ENCODE assay signal across 8 cellular contexts in the genomic region with DNA sequence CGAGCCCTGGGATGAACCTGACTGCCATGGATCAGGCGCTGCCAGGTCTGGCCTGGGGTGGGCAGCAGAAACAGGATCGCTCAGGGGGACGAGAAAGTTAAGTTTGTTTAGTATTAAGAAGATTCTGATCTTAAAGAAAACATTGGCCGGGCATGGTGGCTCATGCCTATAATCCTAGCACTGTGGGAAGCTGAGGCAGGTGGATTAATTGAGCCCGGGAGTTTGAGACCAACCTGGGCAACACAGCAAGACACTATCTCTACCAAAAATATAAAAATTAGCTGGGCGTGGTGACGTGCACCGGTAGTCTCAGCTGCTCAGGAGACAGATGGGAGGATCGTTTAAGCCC. TPM values are rescaled to one million over a fixed set of nuclear protein-coding genes. Genes with fewer than 3 reads are reported as not detected.
DNase-seq lines count a peak whose midpoint lies in the region; ATAC-seq lines count a peak whose summit lies in the region.

No MANE protein-coding gene starts in this region.

- H3K9me3 Mint-ChIP-seq in stimulated activated naive CD8-positive, alpha-beta T cell treated with anti-CD3 and anti-CD28 coated beads, Interleukin-15, Interleukin-2, amounts not matched to agents 100 ng/mL and 50 ng/mL, for 24 hours: no peaks in the 10 kb centered on the region

- H3K27ac Mint-ChIP-seq in stimulated activated naive CD8-positive, alpha-beta T cell treated with anti-CD3 and anti-CD28 coated beads, Interleukin-15, Interleukin-2, amounts not matched to agents 100 ng/mL and 50 ng/mL, for 24 hours: no peak overlapping the region

- H3K9me3 ChIP-seq in adipocyte (ENCODE audit: control insufficient read depth, low read length) (no peaks in the 10 kb centered on the region), mucosa of rectum (ENCODE audit: control insufficient read depth in 2 of 2, low read length in 2 of 2) (no peaks in the 10 kb centered on the region), aorta (ENCODE audit: control insufficient read depth, low read length) (no peaks in the 10 kb centered on the region)

- no peak overlapping the region for H3K4me3 ChIP-seq in adipocyte (ENCODE audit: low read length)
- H3K4me3 ChIP-seq in mucosa of rectum (ENCODE audit: low read length in 2 of 2): peak overlapping the region in 1 of 2 donors; percentile 33
- H3K4me3 ChIP-seq in aorta (ENCODE audit: low read length in 2 of 2): no peak overlapping the region

- intact Hi-C loops in aorta (cut with DNase I): no loop called here

- peaks cover 5% of the 10 kb centered on the region for H3K36me3 Mint-ChIP-seq in stimulated activated naive CD8-positive, alpha-beta T cell treated with anti-CD3 and anti-CD28 coated beads, Interleukin-15, Interleukin-2, amounts not matched to agents 100 ng/mL and 50 ng/mL, for 24 hours (ENCODE audit: low read depth)

- ATAC-seq in stimulated activated naive CD8-positive, alpha-beta T cell treated with anti-CD3 and anti-CD28 coated beads, Interleukin-15, Interleukin-2, amounts not matched to agents 100 U/mL and 50 U/mL, for 24 hours: no peak
- ATAC-seq in aorta (ENCODE audit: low FRiP score): no peak

- DNase-seq in stimulated activated naive CD8-positive, alpha-beta T cell treated with anti-CD3 and anti-CD28 coated beads, Interleukin-15, Interleukin-2, amounts not matched to agents 100 U/mL and 50 U/mL, for 24 hours: no peak
- DNase-seq in adipocyte (ENCODE audit: low read depth): no peak
- no peak for DNase-seq in aorta
- no peak for DNase-seq in ACHN
- DNase-seq in NCI-H187 (lab: John Stamatoyannopoulos, UW): no peak
- no peak for DNase-seq in SK-N-DZ (ENCODE audit: low spot score)

- H3K9ac ChIP-seq in adipocyte (ENCODE audit: low read length): peak overlapping the region; percentile 46
- H3K9ac ChIP-seq in mucosa of rectum (ENCODE audit: low read depth in 1 of 2, low read length in 2 of 2): peak overlapping the region in 1 of 2 donors; percentile 2

- peaks cover 12% of the 10 kb centered on the region for H3K4me1 Mint-ChIP-seq in stimulated activated naive CD8-positive, alpha-beta T cell treated with anti-CD3 and anti-CD28 coated beads, Interleukin-15, Interleukin-2, amounts not matched to agents 100 ng/mL and 50 ng/mL, for 24 hours (ENCODE audit: low read depth)

- 16 to 43% methylated on average over 10 of the region's 10 CpGs for WGBS in aorta, 2 donors

- H3K27me3 ChIP-seq in adipocyte (replicated peaks; ENCODE audit: control insufficient read depth, insufficient read depth, low read length) (no peaks in the 10 kb centered on the region), mucosa of rectum (ENCODE audit: control insufficient read depth in 2 of 2, insufficient read depth in 2 of 2, low read length in 2 of 2) (peaks cover 0 to 8% of the 10 kb centered on the region in 2 donors), aorta (ENCODE audit: control insufficient read depth in 1 of 2, insufficient read depth in 2 of 2, low read length in 1 of 2) (no peaks in the 10 kb centered on the region)

- in situ Hi-C loops in ACHN (cut with HindIII; ENCODE audit: low pct_ligation_motif_present, low pct_unique_long_range_greater_than_20kb, low sequenced_read_pairs): no loop called here

- H3K27me3 Mint-ChIP-seq in stimulated activated naive CD8-positive, alpha-beta T cell treated with anti-CD3 and anti-CD28 coated beads, Interleukin-15, Interleukin-2, amounts not matched to agents 100 ng/mL and 50 ng/mL, for 24 hours: no peaks in the 10 kb centered on the region

- no peaks in the 10 kb centered on the region for H3K36me3 ChIP-seq in adipocyte (ENCODE audit: control insufficient read depth, insufficient read depth, low read length, severe bottlenecking)
- H3K36me3 ChIP-seq in mucosa of rectum (ENCODE audit: control insufficient read depth in 2 of 2, insufficient read depth in 2 of 2, low read length in 2 of 2): no peaks in the 10 kb centered on the region
- peaks cover 0 to 2% of the 10 kb centered on the region in 2 donors for H3K36me3 ChIP-seq in aorta (ENCODE audit: control insufficient read depth in 1 of 2, insufficient read depth in 2 of 2, low read length in 1 of 2)

- H3K4me3 Mint-ChIP-seq in stimulated activated naive CD8-positive, alpha-beta T cell treated with anti-CD3 and anti-CD28 coated beads, Interleukin-15, Interleukin-2, amounts not matched to agents 100 ng/mL and 50 ng/mL, for 24 hours: peak overlapping the region; percentile 41

- H3K27ac ChIP-seq in mucosa of rectum (ENCODE audit: low read depth in 2 of 2, low read length in 2 of 2): peak overlapping the region; percentile 32 to 65
- peak overlapping the region; percentile 34 to 77 for H3K27ac ChIP-seq in aorta (ENCODE audit: low read depth in 1 of 2, low read length in 2 of 2)

- H3K4me1 ChIP-seq in adipocyte (ENCODE audit: control insufficient read depth, insufficient read depth, low read length): peaks cover 13% of the 10 kb centered on the region
- H3K4me1 ChIP-seq in mucosa of rectum (ENCODE audit: control insufficient read depth in 2 of 2, insufficient read depth in 2 of 2, low read length in 2 of 2): peaks cover 19% of the 10 kb centered on the region in 2 donors
- no peaks in the 10 kb centered on the region for H3K4me1 ChIP-seq in aorta (ENCODE audit: control insufficient read depth in 1 of 2, insufficient read depth in 2 of 2, low read length in 2 of 2)

RNA-seq across cellular contexts. Expression of a gene that starts 0.7 kb away (rescaled TPM):
- total RNA-seq in aorta: 1,000 to 10,000 TPM; 4,329 to 7,587 TPM
- 1,000 to 10,000 TPM in 1 of 2 donors, 100 to 1,000 TPM in 1; 515 to 7,857 TPM for polyA plus RNA-seq in aorta
- polyA plus RNA-seq in SK-N-DZ (2014; cell fraction: cytosol; rRNA removed): 118 and 164 TPM in 2 replicates
- polyA plus RNA-seq in SK-N-DZ (2014; cell fraction: nucleus; rRNA removed): 267 and 369 TPM in 2 replicates

RNA-seq across cellular contexts. Expression of a gene that starts 4.0 kb away (rescaled TPM):
- 10 to 100 TPM; 49.9 to 73.1 TPM for total RNA-seq in aorta
- polyA plus RNA-seq in aorta: 100 to 1,000 TPM in 1 of 2 donors, 10 to 100 TPM in 1; 97.7 to 157 TPM
- polyA plus RNA-seq in SK-N-DZ (2014; cell fraction: cytosol; rRNA removed): 76.3 and 77.9 TPM in 2 replicates
- 63.6 and 71.0 TPM in 2 replicates for polyA plus RNA-seq in SK-N-DZ (2014; cell fraction: nucleus; rRNA removed)

RNA-seq across cellular contexts. Expression of a gene that starts 23.0 kb away (rescaled TPM):
- total RNA-seq in aorta: 1,000 to 10,000 TPM; 2,525 to 2,861 TPM
- polyA plus RNA-seq in aorta: 1,000 to 10,000 TPM; 7,028 to 7,505 TPM
- 4,718 and 5,431 TPM in 2 replicates for polyA plus RNA-seq in SK-N-DZ (2014; cell fraction: cytosol; rRNA removed)
- 2,533 and 5,089 TPM in 2 replicates for polyA plus RNA-seq in SK-N-DZ (2014; cell fraction: nucleus; rRNA removed)

RNA-seq across cellular contexts. Expression of a gene that starts 33.9 kb away (rescaled TPM):
- total RNA-seq in aorta: 10 to 100 TPM; 25.9 to 29.0 TPM
- 10 to 100 TPM; 37.3 to 46.2 TPM for polyA plus RNA-seq in aorta
- polyA plus RNA-seq in SK-N-DZ (2014; cell fraction: cytosol; rRNA removed): 15.5 and 17.3 TPM in 2 replicates
- polyA plus RNA-seq in SK-N-DZ (2014; cell fraction: nucleus; rRNA removed): 12.1 and 20.9 TPM in 2 replicates

RNA-seq across cellular contexts. Expression of a gene that starts 36.2 kb away (rescaled TPM):
- 10 to 100 TPM; 30.8 to 59.6 TPM for total RNA-seq in aorta
- polyA plus RNA-seq in aorta: 100 to 1,000 TPM in 1 of 2 donors, 1 to 10 TPM in 1; 5.5 to 129 TPM
- polyA plus RNA-seq in SK-N-DZ (2014; cell fraction: cytosol; rRNA removed): 37.3 and 52.4 TPM in 2 replicates
- 299 and 385 TPM in 2 replicates for polyA plus RNA-seq in SK-N-DZ (2014; cell fraction: nucleus; rRNA removed)
